Comparison of ENCODE assay signal across 23 cellular contexts in the genomic region with DNA sequence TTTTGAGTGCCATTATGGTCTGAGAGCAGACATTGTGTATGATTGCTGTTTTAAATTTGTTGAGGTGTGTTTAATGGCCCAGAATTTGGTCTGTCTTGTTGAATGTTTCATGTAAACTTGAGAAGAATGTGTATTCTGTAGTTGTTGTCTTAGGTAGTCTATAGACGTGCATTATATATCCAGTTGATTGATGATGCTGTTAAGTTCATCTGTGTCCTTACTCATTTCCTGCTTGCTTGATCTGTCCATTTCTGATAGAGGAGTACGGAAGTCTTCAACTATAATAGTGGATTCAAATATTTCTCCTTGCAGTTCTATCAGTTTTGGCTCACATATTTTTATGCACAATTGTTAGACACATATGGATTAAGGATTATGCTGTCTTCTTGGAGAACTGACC. TPM values are rescaled to one million over a fixed set of nuclear protein-coding genes. Genes with fewer than 3 reads are reported as not detected.
DNase-seq lines count a peak whose midpoint lies in the region; ATAC-seq, FAIRE-seq and TF ChIP-seq lines count a peak whose summit lies in the region.
"Had no signal": no experiment of that assay in that cellular context is flagged by ENCODE, and none has a peak within 500 bp of the region (broad histone marks: within the 10 kb centered on the region; RNA-seq: fewer than 3 reads in every experiment).

No MANE protein-coding gene starts in this region.

- TF ChIP-seq EP300 in SK-N-SH (IDR thresholded peaks at IDR 0.05; ENCODE audit: borderline replicate concordance in 1 of 2, low read depth in 1 of 2, low read length in 1 of 2) (no peak), K562 (IDR thresholded peaks at IDR 0.05; ENCODE audit: low read length) (peak; percentile 50; the same call in 1 of the 2 replicates)

- DNase-seq in SK-N-SH (no peak), PC-9 (no peak), K562 (ENCODE audit: extremely low read depth in 1 of 4, low spot score in 3 of 4) (no peak), MV-4-11 (lab: John Stamatoyannopoulos, UW) (no peak), NCI-H1417 treated with DMSO at 0.1 percent for 48 hours (lab: John Stamatoyannopoulos, UW) (no peak)
- DNase-seq: CD4-positive, alpha-beta memory T cell; DMS153; KG1; NCI-H1105; NCI-H1694 treated with DMSO at 0.1 percent for 48 hours; NCI-H2081 treated with DMSO at 0.1 percent for 48 hours; NCI-H446; NCI-H526; SHP77 had no signal

- H3K9ac ChIP-seq in SK-N-SH: no peak overlapping the region
- H3K9ac ChIP-seq in K562 (ENCODE audit: insufficient read depth in 1 of 2, low read depth in 2 of 2, low read length in 2 of 2): no peak overlapping the region
- H3K9ac ChIP-seq in skeletal muscle satellite cell (ENCODE audit: low read depth, low read length): no peak overlapping the region
- H3K9ac ChIP-seq: BLaER1 treated with 17β-estradiol and CSF1 and Interleukin-3, amounts not matched to agents 10 nM and 100 nM had no signal

- POLR2A ChIA-PET in SK-N-SH (lab: Yijun Ruan, JAX): no interaction called here
- POLR2A ChIA-PET in PC-9 (lab: Charles Lee; ENCODE audit: unreplicated experiment): no interaction called here
- POLR2A ChIA-PET in K562 (lab: Yijun Ruan, JAX): no interaction called here

- CTCF ChIA-PET in SK-N-SH (lab: Yijun Ruan, JAX): interaction anchor here (1.1 to 1.2 kb wide), 3 partner anchors 10 to 98 kb away, joined by 3 to 4 read pairs (median 3); no protein-coding TSS in a partner anchor
- CTCF ChIA-PET in PC-9 (lab: Charles Lee): no interaction called here
- CTCF ChIA-PET in K562 (lab: Yijun Ruan, JAX; ENCODE audit: low intra/inter-chr PET ratio): no interaction called here

- H3K4me3 ChIP-seq in SK-N-SH (ENCODE audit: low read depth in 2 of 2, low read length in 1 of 2) (no peak overlapping the region), PC-9 (no peak overlapping the region), K562 (no peak overlapping the region), skeletal muscle satellite cell (ENCODE audit: low read length) (no peak overlapping the region)
- H3K4me3 ChIP-seq: BLaER1 treated with 17β-estradiol and CSF1 and Interleukin-3, amounts not matched to agents 10 nM and 100 nM had no signal

- peaks cover 4 to 58% of the 10 kb centered on the region in 2 experiments for H3K36me3 ChIP-seq in SK-N-SH (replicated peaks in 1 of 2; ENCODE audit: control insufficient read depth in 1 of 2, insufficient read depth in 2 of 2, low read length in 1 of 2)
- H3K36me3 ChIP-seq in PC-9 (ENCODE audit: low read depth): peaks cover 45% of the 10 kb centered on the region
- H3K36me3 ChIP-seq in K562 (ENCODE audit: control insufficient read depth, insufficient read depth, low read length): 0 out of 3 replicates have a peak, but pooled peaks cover 6% of the 10 kb centered on the region
- peaks cover 12% of the 10 kb centered on the region for H3K36me3 ChIP-seq in skeletal muscle satellite cell (ENCODE audit: insufficient read depth, low read length)

- no peak overlapping the region for H3K27ac ChIP-seq in SK-N-SH (ENCODE audit: low read depth in 2 of 2, low read length in 1 of 2)
- H3K27ac ChIP-seq in PC-9: peak overlapping the region; percentile 3; the same call in 1 of the 2 replicates
- H3K27ac ChIP-seq in K562 (ENCODE audit: extremely low read depth, low read depth, low read length): peak overlapping the region; percentile 10; the same call in 1 of the 3 replicates
- H3K27ac ChIP-seq: 22Rv1; BLaER1 treated with 17β-estradiol and CSF1 and Interleukin-3, amounts not matched to agents 10 nM and 100 nM; HL-60 had no signal

- TF ChIP-seq POLR2A in K562 (conservative IDR thresholded peaks at IDR 0.05): no peak

- H3K9me3 ChIP-seq in SK-N-SH (no peaks in the 10 kb centered on the region), PC-9 (ENCODE audit: insufficient read depth, low read depth) (no peaks in the 10 kb centered on the region), K562 (replicated peaks; ENCODE audit: control insufficient read depth, insufficient read depth, low read depth, low read length) (no peaks in the 10 kb centered on the region), skeletal muscle satellite cell (replicated peaks; ENCODE audit: low read length) (no peaks in the 10 kb centered on the region)

- H2AFZ ChIP-seq in SK-N-SH (ENCODE audit: low read depth): no peak overlapping the region
- no peak overlapping the region for H2AFZ ChIP-seq in PC-9
- no peak overlapping the region for H2AFZ ChIP-seq in K562 (ENCODE audit: low read depth, low read length)

- peaks cover 95% of the 10 kb centered on the region for H4K20me1 ChIP-seq in SK-N-SH (ENCODE audit: insufficient read depth)
- peaks cover 95% of the 10 kb centered on the region for H4K20me1 ChIP-seq in PC-9 (ENCODE audit: insufficient read depth)
- peaks cover 5% of the 10 kb centered on the region; the same call in 1 of the 2 replicates for H4K20me1 ChIP-seq in K562 (replicated peaks; ENCODE audit: control insufficient read depth, insufficient read depth, low read length)

- WGBS in SK-N-SH (ENCODE audit: low lambda C conversion rate): 51% methylated on average over 2 of the region's 2 CpGs
- 3% methylated on average over 2 of the region's 2 CpGs for WGBS in K562 (ENCODE audit: insufficient coverage, low coverage, missing lambda C conversion rate)

- no TSS peak for BruUV-seq in PC-9 (replicated peaks; lab: Mats Ljungman, UMichigan)
- no TSS peak for BruUV-seq in K562 (replicated peaks; lab: Mats Ljungman, UMichigan)

- no peaks in the 10 kb centered on the region for H3K9me1 ChIP-seq in K562 (ENCODE audit: control insufficient read depth, insufficient read depth, low read length)

- H3K4me2 ChIP-seq in SK-N-SH (no peak overlapping the region), PC-9 (no peak overlapping the region), K562 (ENCODE audit: insufficient read depth, low read length) (no peak overlapping the region), skeletal muscle satellite cell (ENCODE audit: low read length) (peak overlapping the region; percentile 19)

- intact Hi-C loops in PC-9 (cut with micrococcal nuclease; ENCODE audit: unreplicated experiment): no loop called here
- intact Hi-C loops in K562 (cut with micrococcal nuclease): no loop called here

- H3F3A ChIP-seq in SK-N-SH (replicated peaks; ENCODE audit: insufficient read depth) (peaks cover 12% of the 10 kb centered on the region), PC-9 (ENCODE audit: insufficient read depth, low read depth) (peaks cover 38% of the 10 kb centered on the region)

- TF ChIP-seq RAD21 in SK-N-SH (IDR thresholded peaks at IDR 0.05; ENCODE audit: low read length): no peak
- no peak for TF ChIP-seq RAD21 in K562 (CRISPR knock-in tag; conservative IDR thresholded peaks at IDR 0.05 in 1 of 2, IDR thresholded peaks at IDR 0.05 in 1 of 2)

- H3K27me3 ChIP-seq in SK-N-SH (ENCODE audit: insufficient read depth): no peaks in the 10 kb centered on the region
- H3K27me3 ChIP-seq in PC-9 (ENCODE audit: insufficient read depth, low read depth): no peaks in the 10 kb centered on the region
- H3K27me3 ChIP-seq in K562 (ENCODE audit: control insufficient read depth in 2 of 2, insufficient read depth in 2 of 2, low read length in 2 of 2): no peaks in the 10 kb centered on the region
- H3K27me3 ChIP-seq in skeletal muscle satellite cell (ENCODE audit: control insufficient read depth, insufficient read depth, low read length): no peaks in the 10 kb centered on the region
- H3K27me3 ChIP-seq: BLaER1 treated with 17β-estradiol and CSF1 and Interleukin-3, amounts not matched to agents 10 nM and 100 nM had no signal

- peaks cover 100% of the 10 kb centered on the region for H3K79me2 ChIP-seq in SK-N-SH (ENCODE audit: insufficient read depth)
- peaks cover 100% of the 10 kb centered on the region for H3K79me2 ChIP-seq in PC-9 (ENCODE audit: low read depth)
- H3K79me2 ChIP-seq in K562 (ENCODE audit: control insufficient read depth, insufficient read depth, low read length): peaks cover 92% of the 10 kb centered on the region

- ATAC-seq in SK-N-SH treated with all-trans-retinoic acid at 6 μM for 48 hours (no peak), K562 (peak; percentile 62), HG02973 (IDR thresholded peaks at IDR 0.05; ENCODE audit: unreplicated experiment) (no peak)

- no peaks in the 10 kb centered on the region for H3K9me2 ChIP-seq in SK-N-SH
- no peaks in the 10 kb centered on the region for H3K9me2 ChIP-seq in PC-9 (ENCODE audit: insufficient read depth)

- in situ Hi-C loops in K562 (cut with MboI): no loop called here

- peak; percentile 15 for FAIRE-seq in K562 (lab: Jason Lieb, UNC)
- FAIRE-seq: G401.6, GM19239, H54 had no signal

- H3K4me1 ChIP-seq in SK-N-SH (ENCODE audit: control insufficient read depth in 1 of 2, insufficient read depth in 2 of 2, low read depth in 1 of 2, low read length in 1 of 2) (no peaks in the 10 kb centered on the region), PC-9 (replicated peaks; ENCODE audit: insufficient read depth) (peaks cover 15% of the 10 kb centered on the region; the same call in 1 of the 2 replicates), K562 (replicated peaks in 1 of 2; ENCODE audit: control insufficient read depth in 2 of 2, insufficient read depth in 2 of 2, low read length in 2 of 2) (peaks cover 4 to 6% of the 10 kb centered on the region in 2 experiments; a peak in 3 of 5 replicates), skeletal muscle satellite cell (ENCODE audit: control insufficient read depth, insufficient read depth, low read length) (peaks cover 47% of the 10 kb centered on the region)

- no peak for TF ChIP-seq CTCF in SK-N-SH (IDR thresholded peaks at IDR 0.05)
- TF ChIP-seq CTCF in PC-9 (conservative IDR thresholded peaks at IDR 0.05): no peak
- TF ChIP-seq CTCF in K562 (IDR thresholded peaks at IDR 0.05 in 2 of 3, conservative IDR thresholded peaks at IDR 0.05 in 1 of 3; ENCODE audit: insufficient read depth in 2 of 3, low read depth in 1 of 3, low read length in 3 of 3): no peak

RNA-seq across cellular contexts. Expression of gene PTPN12, which starts 16.0 kb away (rescaled TPM):
- polyA plus RNA-seq in SK-N-SH (2012; rRNA removed) (23.3 and 28.0 TPM in 2 replicates), K562 (2011; rRNA removed) (35.0 and 54.9 TPM in 2 replicates), K562 (2014; fragmentation: Illumina TruSeq; extraction: Trizol) (66.1 and 79.8 TPM in 2 replicates), K562 (2014; fragmentation: Nextera tagmentation; extraction: Ambion mirVana) (10 to 100 TPM; 16.8 to 18.0 TPM), K562 (2014; rRNA removed) (26.7 and 31.7 TPM in 2 replicates)
- polyA plus RNA-seq in SK-N-SH (2012; cell fraction: cytosol; rRNA removed): 35.0 and 38.0 TPM in 2 replicates
- polyA plus RNA-seq in SK-N-SH (2012; cell fraction: nucleus; rRNA removed): 18.9 and 52.4 TPM in 2 replicates
- total RNA-seq in PC-9 (2021) (91.1 and 118 TPM in 2 replicates), K562 (2014; rRNA removed) (15.3 and 18.0 TPM in 2 replicates), K562 (2014; rRNA removed; fragmentation: Illumina TruSeq; extraction: Trizol) (25.5 and 33.6 TPM in 2 replicates), K562 (2015; rRNA removed; fragmentation: Illumina TruSeq; extraction: Trizol) (26.6 and 28.6 TPM in 2 replicates), K562 (2021) (39.4 and 46.0 TPM in 2 replicates)
- 44.0 and 164 TPM in 2 replicates for total RNA-seq in K562 (2011; cell fraction: chromatin; rRNA removed; ENCODE audit: low replicate concordance)
- total RNA-seq in K562 (2011; cell fraction: nucleolus; rRNA removed): 21.3 and 33.6 TPM in 2 replicates
- total RNA-seq in K562 (2011; cell fraction: nucleoplasm; rRNA removed): 65.3 and 97.1 TPM in 2 replicates
- polyA plus RNA-seq in K562 (2011; cell fraction: cytosol; rRNA removed): 16.2 and 17.8 TPM in 2 replicates
- 26.5 and 38.0 TPM in 2 replicates for polyA plus RNA-seq in K562 (2011; cell fraction: nucleus; rRNA removed)
- polyA plus RNA-seq in K562 (2012): 41.5 and 61.5 TPM in 2 replicates
- polyA minus RNA-seq in K562 (2011; rRNA and poly(A)+ RNA removed): 64.3 and 73.0 TPM in 2 replicates
- polyA minus RNA-seq in K562 (2011; cell fraction: cytosol; rRNA and poly(A)+ RNA removed): 13.8 and 25.5 TPM in 2 replicates
- 27.9 and 32.2 TPM in 2 replicates for polyA minus RNA-seq in K562 (2011; cell fraction: nucleus; rRNA and poly(A)+ RNA removed)
- 41.3 and 42.2 TPM in 2 replicates for total RNA-seq in skeletal muscle satellite cell (2012; rRNA removed)

Comparison
In these comparisons a context has a peak if more than half of its experiments do, and no peak if none do; other contexts are left out.
1. H3K27ac ChIP-seq: peak in PC-9 (single experiment) and K562 (single experiment); none in SK-N-SH (0 of 2).
2. Of the 27 proteins assayed by ChIP-seq in both K562 and SK-N-SH: peak only in K562: EP300; only in SK-N-SH: none; in both: none; in neither: 26.